ENCODE assay signal across 21 cellular contexts in the genomic region with DNA sequence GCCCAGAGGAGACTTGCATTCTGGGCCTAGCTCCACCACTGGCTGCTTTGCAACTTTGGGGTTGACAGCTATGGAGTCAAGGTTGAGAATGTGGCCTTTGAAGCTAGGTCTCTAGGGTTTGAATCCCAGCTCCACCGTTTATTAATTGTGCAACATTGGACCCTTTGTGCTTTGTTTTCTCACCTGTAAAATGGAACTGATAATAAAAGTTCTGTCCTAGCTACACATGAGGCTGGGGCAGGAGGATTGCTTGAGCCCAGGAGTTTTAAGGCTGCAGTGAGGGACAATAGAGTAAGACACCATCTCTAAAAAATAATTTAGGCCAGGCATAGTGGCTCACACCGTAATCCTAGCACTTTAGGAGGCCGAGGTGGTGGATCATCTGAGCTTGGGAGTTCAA. TPM values are rescaled to one million over a fixed set of nuclear protein-coding genes. Genes with fewer than 3 reads are reported as not detected.
"Had no signal": no experiment of that assay in that cellular context is flagged by ENCODE, and none has a peak within 500 bp of the region (broad histone marks: within the 10 kb centered on the region; RNA-seq: fewer than 3 reads in every experiment).

No MANE protein-coding gene starts in this region.

- H3K36me3 Mint-ChIP-seq: activated naive CD4-positive, alpha-beta T cell treated with anti-CD3 and anti-CD28 coated beads, Interleukin-2, amount 50 U/mL, for 24 hours had no signal

- H3K9me3 ChIP-seq: lower lobe of right lung, prostate gland, thoracic aorta had no signal

- H3K36me3 ChIP-seq: brain microvascular endothelial cell, lower lobe of right lung, prostate gland, thoracic aorta had no signal

- H3K9me3 Mint-ChIP-seq: activated naive CD4-positive, alpha-beta T cell treated with anti-CD3 and anti-CD28 coated beads, Interleukin-2, amount 50 U/mL, for 24 hours; dendritic cell treated with granulocyte-macrophage colony-stimulating factor and Interleukin-4, amounts not matched to agents 40 ng/mL and 50 ng/mL, for 4 days; endodermal cell; stimulated activated naive CD8-positive, alpha-beta T cell treated with anti-CD3 and anti-CD28 coated beads, Interleukin-15, Interleukin-2, amounts not matched to agents 100 ng/mL and 50 ng/mL, for 24 hours had no signal

- ATAC-seq: left cardiac atrium, lower lobe of right lung, sciatic nerve had no signal

- H3K27me3 Mint-ChIP-seq: activated naive CD4-positive, alpha-beta T cell treated with anti-CD3 and anti-CD28 coated beads, Interleukin-2, amount 50 U/mL, for 24 hours had no signal

- H3K27ac Mint-ChIP-seq: dendritic cell treated with granulocyte-macrophage colony-stimulating factor and Interleukin-4, amounts not matched to agents 40 ng/mL and 50 ng/mL, for 4 days; endodermal cell had no signal

- H3K4me3 ChIP-seq: lower lobe of right lung, prostate gland, thoracic aorta had no signal

- H3K4me3 Mint-ChIP-seq: activated naive CD4-positive, alpha-beta T cell treated with anti-CD3 and anti-CD28 coated beads, Interleukin-2, amount 50 U/mL, for 24 hours; dendritic cell treated with granulocyte-macrophage colony-stimulating factor and Interleukin-4, amounts not matched to agents 40 ng/mL and 50 ng/mL, for 4 days; endodermal cell; stimulated activated naive CD8-positive, alpha-beta T cell treated with anti-CD3 and anti-CD28 coated beads, Interleukin-15, Interleukin-2, amounts not matched to agents 100 ng/mL and 50 ng/mL, for 24 hours had no signal

- H3K27me3 ChIP-seq: brain microvascular endothelial cell had no signal

- DNase-seq: activated CD4-positive, alpha-beta T cell treated with anti-CD3 and anti-CD28 coated beads for 48 hours; activated effector memory CD4-positive, alpha-beta T cell treated with Interleukin-2 at 50 U/mL for 16 hours; activated T-cell treated with anti-CD3 and anti-CD28 coated beads, Interleukin-2, amount 50 U/mL, for 1 hour; amygdala; brain microvascular endothelial cell; cerebellar nuclear complex; erythroblast; left cardiac atrium; lower lobe of right lung; midbrain; occipital lobe; stimulated activated CD4-positive, alpha-beta T cell treated with anti-CD3 and anti-CD28 coated beads, Interleukin-12 subunit alpha, Interleukin-12 subunit beta, amount 100 ng/mL, for 4 hours; WERI-Rb-1 had no signal

- H3K27ac ChIP-seq: brain microvascular endothelial cell, lower lobe of right lung, prostate gland, WERI-Rb-1 had no signal

RNA-seq across cellular contexts. Expression of a gene that starts 38.3 kb away (rescaled TPM):
- total RNA-seq: glomerular endothelial cell, left cardiac atrium, occipital lobe, sciatic nerve, thoracic aorta had no signal
